22 cellular contexts compared by ENCODE assay signal in genomic region chr5:154312000-154312399, GRCh38.
DNase-seq lines count a peak whose midpoint lies in the region; ATAC-seq, FAIRE-seq and TF ChIP-seq lines count a peak whose summit lies in the region.
"Had no signal": no experiment of that assay in that cellular context is flagged by ENCODE, and none has a peak within 500 bp of the region (broad histone marks: within the 10 kb centered on the region; RNA-seq: fewer than 3 reads in every experiment).

No MANE protein-coding gene starts in this region.

- H3K27ac ChIP-seq in A549 (peak overlapping the region; percentile 67 to 79), mesendoderm (ENCODE audit: low read depth, low read length) (no peak overlapping the region)
- H3K27ac ChIP-seq: SK-N-MC had no signal

- H3K18ac ChIP-seq in mesendoderm (ENCODE audit: low read length) = no peak overlapping the region

- H3K27me3 Mint-ChIP-seq in HFFc6 (ENCODE audit: insufficient read depth) (peaks cover 3% of the 10 kb centered on the region), WTC11 (ENCODE audit: low read depth) (no peaks in the 10 kb centered on the region)
- H3K27me3 Mint-ChIP-seq in activated T-helper 17 cell treated with anti-CD3 and anti-CD28 coated beads, Interleukin-2, amount 50 U/mL, for 72 hours = no peaks in the 10 kb centered on the region
- H3K27me3 Mint-ChIP-seq in stimulated activated naive CD8-positive, alpha-beta T cell treated with anti-CD3 and anti-CD28 coated beads, Interleukin-15, amount 100 ng/mL, for 72 hours = no peaks in the 10 kb centered on the region
- H3K27me3 Mint-ChIP-seq: IgD-negative memory B cell had no signal

- DNase-seq in A549 (ENCODE audit: low read depth in 1 of 2, low spot score in 1 of 2) (no peak), HFFc6 (no peak), mesendoderm (peak; percentile 76), frontal cortex (ENCODE audit: low spot score in 2 of 2) (no peak), WTC11 (ENCODE audit: low spot score) (no peak)
- DNase-seq in stimulated activated naive CD8-positive, alpha-beta T cell treated with anti-CD3 and anti-CD28 coated beads, Interleukin-15, amount 100 ng/mL, for 72 hours = no peak
- DNase-seq: BE2C, DMS79, NCI-H1105 treated with DMSO at 0.1 percent for 48 hours, NCI-H2081, NCI-H2171, NCI-H345, NCI-H524, NCI-H774, SHP77 had no signal

- FAIRE-seq in A549 (lab: Jason Lieb, UNC) (no peak), frontal cortex (lab: Jason Lieb, UNC) (no peak)
- FAIRE-seq: A204.1 had no signal

- H4K8ac ChIP-seq in mesendoderm (ENCODE audit: low read depth, low read length) = no peak overlapping the region

- 92% methylated on average over 3 of the region's 3 CpGs for WGBS in A549 (ENCODE audit: missing lambda C conversion rate)
- WGBS in mesendoderm (ENCODE audit: extremely low coverage, insufficient coverage, low lambda C conversion rate) = no CpG with 5 or more reads among the region's 3 CpGs

- POLR2A ChIA-PET in A549 (lab: Yijun Ruan, JAX) (interaction anchor here (1.1 to 1.3 kb wide), 2 partner anchors 25 to 114 kb away, joined by 3 to 4 read pairs; no protein-coding TSS in a partner anchor), WTC11 (lab: Charles Lee) (no interaction called here)

- no peak for TF ChIP-seq EP300 in A549 (IDR thresholded peaks at IDR 0.05)

- H3K36me3 ChIP-seq in mesendoderm (ENCODE audit: control insufficient read depth, insufficient read depth, low read length) = no peaks in the 10 kb centered on the region
- H3K36me3 ChIP-seq: BE2C, HAP-1 had no signal

- H3K4me2 ChIP-seq in A549 (peak overlapping the region; percentile 41), mesendoderm (ENCODE audit: low read length) (no peak overlapping the region)
- H3K4me2 ChIP-seq: GM23338 had no signal

- peaks cover 73% of the 10 kb centered on the region for H3K4me1 ChIP-seq in A549
- H3K4me1 ChIP-seq in mesendoderm (ENCODE audit: control insufficient read depth, low read depth, low read length) = peaks cover 2% of the 10 kb centered on the region
- H3K4me1 ChIP-seq: HAP-1 had no signal

- CTCF ChIA-PET in A549 (lab: Yijun Ruan, JAX) (interaction anchor here (1.2 to 1.6 kb wide), 3 partner anchors 10 to 239 kb away, joined by 3 to 6 read pairs (median 3); no protein-coding TSS in a partner anchor), WTC11 (lab: Charles Lee) (interaction anchor here (0.6 to 0.7 kb wide), 3 partner anchors 68 to 239 kb away, joined by 3 read pairs; no protein-coding TSS in a partner anchor)

- no peak for TF ChIP-seq CTCF in A549 (IDR thresholded peaks at IDR 0.05)
- TF ChIP-seq CTCF in HFFc6 (IDR thresholded peaks at IDR 0.05) = no peak
- TF ChIP-seq CTCF in WTC11 (IDR thresholded peaks at IDR 0.05) = no peak

- ATAC-seq in A549 (no peak), HG03095 (IDR thresholded peaks at IDR 0.05; ENCODE audit: unreplicated experiment) (no peak), WTC11 (no peak)
- no peak for ATAC-seq in activated T-helper 17 cell treated with anti-CD3 and anti-CD28 coated beads, Interleukin-2, amount 50 U/mL, for 72 hours (replicated peaks)
- no peak for ATAC-seq in stimulated activated naive CD8-positive, alpha-beta T cell treated with anti-CD3 and anti-CD28 coated beads, Interleukin-15, amount 100 ng/mL, for 72 hours
- ATAC-seq: GM23338 had no signal

- no peaks in the 10 kb centered on the region for H3K27me3 ChIP-seq in mesendoderm (ENCODE audit: insufficient read depth, low read length, poor library complexity)
- H3K27me3 ChIP-seq: BE2C had no signal

- H3K27ac Mint-ChIP-seq in HFFc6 (0 out of 2 replicates have a peak overlapping the region, but pooled peaks have one; percentile 22), WTC11 (no peak overlapping the region)
- H3K27ac Mint-ChIP-seq in activated T-helper 17 cell treated with anti-CD3 and anti-CD28 coated beads, Interleukin-2, amount 50 U/mL, for 72 hours = no peak overlapping the region
- no peak overlapping the region for H3K27ac Mint-ChIP-seq in stimulated activated naive CD8-positive, alpha-beta T cell treated with anti-CD3 and anti-CD28 coated beads, Interleukin-15, amount 100 ng/mL, for 72 hours
- H3K27ac Mint-ChIP-seq: GM23338 had no signal

- no peak overlapping the region for H2BK5ac ChIP-seq in mesendoderm (ENCODE audit: low read length)

- H4K5ac ChIP-seq in mesendoderm (ENCODE audit: low read length) = no peak overlapping the region

- no peak overlapping the region for H3K9ac ChIP-seq in mesendoderm (ENCODE audit: low read length)

- no peak overlapping the region for H3K4me3 Mint-ChIP-seq in HFFc6
- H3K4me3 Mint-ChIP-seq in activated T-helper 17 cell treated with anti-CD3 and anti-CD28 coated beads, Interleukin-2, amount 50 U/mL, for 72 hours = peak overlapping the region; percentile 39
- H3K4me3 Mint-ChIP-seq in stimulated activated naive CD8-positive, alpha-beta T cell treated with anti-CD3 and anti-CD28 coated beads, Interleukin-15, amount 100 ng/mL, for 72 hours = no peak overlapping the region
- no peak overlapping the region for H3K4me3 Mint-ChIP-seq in WTC11
- H3K4me3 Mint-ChIP-seq: GM23338, IgD-negative memory B cell had no signal

- peaks cover 16% of the 10 kb centered on the region for H3K36me3 Mint-ChIP-seq in HFFc6 (ENCODE audit: low read depth)
- peaks cover under 1% of the 10 kb centered on the region for H3K36me3 Mint-ChIP-seq in activated T-helper 17 cell treated with anti-CD3 and anti-CD28 coated beads, Interleukin-2, amount 50 U/mL, for 72 hours (ENCODE audit: low read depth)
- no peaks in the 10 kb centered on the region for H3K36me3 Mint-ChIP-seq in WTC11

- H3K79me2 ChIP-seq in mesendoderm (ENCODE audit: control insufficient read depth, insufficient read depth, low read length) = no peaks in the 10 kb centered on the region

- no peak overlapping the region for H3K4ac ChIP-seq in mesendoderm (ENCODE audit: low read depth, low read length)

- no peaks in the 10 kb centered on the region for H3K79me1 ChIP-seq in mesendoderm (ENCODE audit: low read length)

- H2AK5ac ChIP-seq in mesendoderm (ENCODE audit: low read length) = no peak overlapping the region

- no peak overlapping the region for H3K4me3 ChIP-seq in A549
- no peak overlapping the region for H3K4me3 ChIP-seq in mesendoderm (ENCODE audit: low read length)
- H3K4me3 ChIP-seq: GM23338, HAP-1, SK-N-MC had no signal

- H3K4me1 Mint-ChIP-seq in HFFc6 (ENCODE audit: low read depth) (peaks cover 68% of the 10 kb centered on the region), WTC11 (peaks cover 3% of the 10 kb centered on the region; the same call in 1 of the 2 replicates)
- peaks cover 21% of the 10 kb centered on the region for H3K4me1 Mint-ChIP-seq in activated T-helper 17 cell treated with anti-CD3 and anti-CD28 coated beads, Interleukin-2, amount 50 U/mL, for 72 hours
- H3K4me1 Mint-ChIP-seq in stimulated activated naive CD8-positive, alpha-beta T cell treated with anti-CD3 and anti-CD28 coated beads, Interleukin-15, amount 100 ng/mL, for 72 hours = peaks cover 45% of the 10 kb centered on the region

- no peak for TF ChIP-seq POLR2A in A549 (IDR thresholded peaks at IDR 0.05; ENCODE audit: low read length)

- H3K9me3 Mint-ChIP-seq in HFFc6 (no peaks in the 10 kb centered on the region), WTC11 (no peaks in the 10 kb centered on the region)
- no peaks in the 10 kb centered on the region for H3K9me3 Mint-ChIP-seq in activated T-helper 17 cell treated with anti-CD3 and anti-CD28 coated beads, Interleukin-2, amount 50 U/mL, for 72 hours
- H3K9me3 Mint-ChIP-seq in stimulated activated naive CD8-positive, alpha-beta T cell treated with anti-CD3 and anti-CD28 coated beads, Interleukin-15, amount 100 ng/mL, for 72 hours = peaks cover 0 to 5% of the 10 kb centered on the region in 2 donors
- H3K9me3 Mint-ChIP-seq: GM23338, IgD-negative memory B cell had no signal

- no peaks in the 10 kb centered on the region for H3K9me3 ChIP-seq in A549
- H3K9me3 ChIP-seq: BE2C, HAP-1 had no signal

- no peak overlapping the region for H3K56ac ChIP-seq in mesendoderm (ENCODE audit: low read length)

- H2BK15ac ChIP-seq in mesendoderm (replicated peaks; ENCODE audit: low read depth) = no peak overlapping the region

- no peak overlapping the region for H3K23ac ChIP-seq in mesendoderm (ENCODE audit: low read length)

- H2BK120ac ChIP-seq in mesendoderm (ENCODE audit: low read depth, low read length) = no peak overlapping the region

- TF ChIP-seq RAD21 in A549 (conservative IDR thresholded peaks at IDR 0.05 in 1 of 2, IDR thresholded peaks at IDR 0.05 in 1 of 2) = no peak

TF ChIP-seq in A549, 52 proteins besides CTCF, POLR2A, EP300 and RAD21:
- no peak for TF ChIP-seq KDM1A (IDR thresholded peaks at IDR 0.05; ENCODE audit: low read depth)
- TF ChIP-seq RNF2 (IDR thresholded peaks at IDR 0.05; ENCODE audit: borderline replicate concordance, low read depth) = no peak
- TF ChIP-seq ZSCAN20 (CRISPR knock-in tag; IDR thresholded peaks at IDR 0.05) = no peak

TF ChIP-seq in WTC11, 78 proteins besides CTCF, POLR2A, EP300 and RAD21 (continues in another document):
- TF ChIP-seq FOXJ3 (CRISPR knock-in tag; IDR thresholded peaks at IDR 0.05; ENCODE audit: borderline replicate concordance) (no peak), ATF6 (CRISPR knock-in tag; IDR thresholded peaks at IDR 0.05) (no peak), CBFB (CRISPR knock-in tag; IDR thresholded peaks at IDR 0.05; ENCODE audit: low read depth) (no peak), ZBTB21 (CRISPR knock-in tag; IDR thresholded peaks at IDR 0.05; ENCODE audit: borderline replicate concordance) (no peak), RORB (CRISPR knock-in tag; IDR thresholded peaks at IDR 0.05) (no peak), JUN (CRISPR knock-in tag; IDR thresholded peaks at IDR 0.05) (no peak), KAT7 (CRISPR knock-in tag; IDR thresholded peaks at IDR 0.05; ENCODE audit: borderline replicate concordance) (no peak), ZMAT4 (CRISPR knock-in tag; IDR thresholded peaks at IDR 0.05) (no peak), FOXK1 (CRISPR knock-in tag; IDR thresholded peaks at IDR 0.05) (no peak)
